In genomic region chr7:155237297-155237696, GRCh38 we compare ENCODE assay signal across 1 cellular context.
TF ChIP-seq lines count a peak whose summit lies in the region.

No MANE protein-coding gene starts in this region.

TF ChIP-seq in GM12878, 131 proteins besides CTCF, POLR2A, EP300 and RAD21 (continued from another document):
- TF ChIP-seq PBX3 (IDR thresholded peaks at IDR 0.05; ENCODE audit: insufficient replicate concordance, low read depth, low read length) = no peak
